In the genomic region with DNA sequence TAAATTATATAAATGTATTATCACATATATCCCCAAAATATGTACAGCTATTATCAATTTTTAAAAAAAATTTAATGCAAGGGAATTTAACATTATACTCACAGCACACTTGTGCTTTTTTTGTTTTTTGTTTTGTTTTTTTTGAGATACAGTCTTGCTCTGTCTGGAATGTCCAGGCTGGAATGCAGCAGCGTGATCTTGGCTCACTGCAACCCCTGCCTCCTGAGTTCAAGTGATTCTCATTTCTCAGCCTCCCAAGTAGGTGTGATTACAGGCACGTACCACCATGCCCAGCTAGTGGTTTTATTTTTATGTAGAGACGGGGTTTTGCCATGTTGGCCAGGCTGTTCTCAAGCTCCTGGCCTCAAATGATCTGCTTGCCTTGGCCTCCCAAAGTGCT, we compare ENCODE assay signal across 23 cellular contexts. TPM values are rescaled to one million over a fixed set of nuclear protein-coding genes. Genes with fewer than 3 reads are reported as not detected.
DNase-seq lines count a peak whose midpoint lies in the region; ATAC-seq, FAIRE-seq and TF ChIP-seq lines count a peak whose summit lies in the region.
"Had no signal": no experiment of that assay in that cellular context is flagged by ENCODE, and none has a peak within 500 bp of the region (broad histone marks: within the 10 kb centered on the region; RNA-seq: fewer than 3 reads in every experiment).

No MANE protein-coding gene starts in this region.

- no peak overlapping the region for H3K14ac ChIP-seq in trophoblast cell (ENCODE audit: low read length)

- no peak overlapping the region for H3K9ac ChIP-seq in trophoblast cell (ENCODE audit: low read length)
- H3K9ac ChIP-seq: BLaER1 treated with 17β-estradiol and CSF1 and Interleukin-3, amounts not matched to agents 10 nM and 100 nM had no signal

- intact Hi-C loops in activated CD4-positive, alpha-beta memory T cell treated with anti-CD3 and anti-CD28 coated beads for 36 hours (cut with micrococcal nuclease), result no loop called here

- FAIRE-seq in G401.6 (lab: Jason Lieb, UNC), result peak; percentile 58
- peak; percentile 5 for FAIRE-seq in islet of Langerhans (lab: Jason Lieb, UNC)
- FAIRE-seq: GM12892, H54 had no signal

- H3K36me3 ChIP-seq in brain microvascular endothelial cell (replicated peaks) (no peaks in the 10 kb centered on the region), trophoblast cell (ENCODE audit: control insufficient read depth in 1 of 2, insufficient read depth in 2 of 2, low read length in 2 of 2) (no peaks in the 10 kb centered on the region)
- H3K36me3 ChIP-seq: BE2C; BLaER1 treated with 17β-estradiol and CSF1 and Interleukin-3, amounts not matched to agents 10 nM and 100 nM; HAP-1 had no signal

- H3K27me3 Mint-ChIP-seq in activated CD4-positive, alpha-beta memory T cell treated with anti-CD3 and anti-CD28 coated beads for 36 hours, result no peaks in the 10 kb centered on the region
- H3K27me3 Mint-ChIP-seq: CD4-positive, alpha-beta T cell had no signal

- H3K36me3 Mint-ChIP-seq in activated CD4-positive, alpha-beta memory T cell treated with anti-CD3 and anti-CD28 coated beads for 36 hours, result no peaks in the 10 kb centered on the region
- H3K36me3 Mint-ChIP-seq: CD14-positive monocyte; CD8-positive, alpha-beta memory T cell had no signal

- H3K23ac ChIP-seq in trophoblast cell (ENCODE audit: low read length), result no peak overlapping the region

- no peak for TF ChIP-seq CTCF in brain microvascular endothelial cell (IDR thresholded peaks at IDR 0.05; ENCODE audit: low read depth, low read length, missing control alignments)

- H2BK120ac ChIP-seq in trophoblast cell (ENCODE audit: insufficient read depth, low read length, poor library complexity), result no peak overlapping the region

- no peak overlapping the region for H4K12ac ChIP-seq in trophoblast cell (ENCODE audit: low read depth, low read length)

- no peak overlapping the region for H3K18ac ChIP-seq in trophoblast cell (ENCODE audit: low read length)

- H3K4me3 ChIP-seq in brain microvascular endothelial cell (ENCODE audit: low read depth, low read length) (no peak overlapping the region), trophoblast cell (ENCODE audit: low read depth, low read length) (no peak overlapping the region)
- H3K4me3 ChIP-seq: A549; BLaER1 treated with 17β-estradiol and CSF1 and Interleukin-3, amounts not matched to agents 10 nM and 100 nM; HAP-1 had no signal

- no peaks in the 10 kb centered on the region for H3K27me3 ChIP-seq in brain microvascular endothelial cell (replicated peaks)
- no peaks in the 10 kb centered on the region for H3K27me3 ChIP-seq in trophoblast cell (ENCODE audit: insufficient read depth, low read length)
- H3K27me3 ChIP-seq: BE2C; BLaER1 treated with 17β-estradiol and CSF1 and Interleukin-3, amounts not matched to agents 10 nM and 100 nM had no signal

- in situ Hi-C loops in brain microvascular endothelial cell (cut with HindIII; ENCODE audit: low pct_ligation_motif_present, low sequenced_read_pairs), result no loop called here

- DNase-seq in brain microvascular endothelial cell (peak; percentile 40), trophoblast cell (peak; percentile 41 to 60)
- no peak for DNase-seq in activated CD4-positive, alpha-beta memory T cell treated with anti-CD3 and anti-CD28 coated beads for 36 hours
- DNase-seq in stimulated activated CD4-positive, alpha-beta T cell treated with anti-CD3 and anti-CD28 coated beads, Interleukin-4, amount 100 ng/mL, for 1 hour, result no peak
- DNase-seq: 8988T; ACHN; AML-193; BE2C; CD4-positive, alpha-beta T cell; CD8-positive, alpha-beta memory T cell; DMS53; DMS79 treated with DMSO at 0.1 percent for 48 hours; GOT3; HFFc6 had no signal

- peaks cover 18% of the 10 kb centered on the region for H3K4me1 Mint-ChIP-seq in activated CD4-positive, alpha-beta memory T cell treated with anti-CD3 and anti-CD28 coated beads for 36 hours (ENCODE audit: low read depth)

- no peak overlapping the region for H4K91ac ChIP-seq in trophoblast cell (ENCODE audit: low read depth, low read length)

- H3K4me1 ChIP-seq in trophoblast cell (ENCODE audit: control insufficient read depth in 1 of 2, insufficient read depth in 2 of 2, low read length in 2 of 2), result peaks cover 2 to 8% of the 10 kb centered on the region in 2 experiments
- H3K4me1 ChIP-seq: BE2C had no signal

- no peak overlapping the region for H3K4me3 Mint-ChIP-seq in activated CD4-positive, alpha-beta memory T cell treated with anti-CD3 and anti-CD28 coated beads for 36 hours
- H3K4me3 Mint-ChIP-seq: CD14-positive monocyte; CD4-positive, alpha-beta T cell; HFFc6 had no signal

- H3K79me2 ChIP-seq in trophoblast cell (ENCODE audit: control insufficient read depth, insufficient read depth, low read length, poor library complexity), result no peaks in the 10 kb centered on the region

- H3K27ac ChIP-seq in brain microvascular endothelial cell (no peak overlapping the region), trophoblast cell (ENCODE audit: low read depth, low read length) (no peak overlapping the region)
- H3K27ac ChIP-seq: BLaER1 treated with 17β-estradiol and CSF1 and Interleukin-3, amounts not matched to agents 10 nM and 100 nM had no signal

- H3K79me1 ChIP-seq in trophoblast cell (ENCODE audit: low read length), result no peaks in the 10 kb centered on the region

- ATAC-seq in GM19324 (IDR thresholded peaks at IDR 0.05; ENCODE audit: low FRiP score, unreplicated experiment), result no peak
- ATAC-seq: A549 had no signal

- no peaks in the 10 kb centered on the region for H3K9me3 ChIP-seq in trophoblast cell (ENCODE audit: insufficient read depth, low read depth, low read length)
- H3K9me3 ChIP-seq: A549; BE2C; BLaER1 treated with 17β-estradiol and CSF1 and Interleukin-3, amounts not matched to agents 10 nM and 100 nM; HAP-1 had no signal

- CTCF ChIA-PET in activated CD4-positive, alpha-beta memory T cell treated with anti-CD3 and anti-CD28 coated beads for 36 hours (lab: Charles Lee), result no interaction called here

- no peak overlapping the region for H3K4me2 ChIP-seq in trophoblast cell (ENCODE audit: low read length)
- H3K4me2 ChIP-seq: A549; BLaER1 treated with 17β-estradiol and CSF1 and Interleukin-3, amounts not matched to agents 10 nM and 100 nM had no signal

- peaks cover 2% of the 10 kb centered on the region for H3K9me3 Mint-ChIP-seq in activated CD4-positive, alpha-beta memory T cell treated with anti-CD3 and anti-CD28 coated beads for 36 hours
- H3K9me3 Mint-ChIP-seq: CD14-positive monocyte; CD4-positive, alpha-beta T cell; HFFc6 had no signal

- H2BK12ac ChIP-seq in trophoblast cell (ENCODE audit: low read length), result no peak overlapping the region

- no peak overlapping the region for H2BK5ac ChIP-seq in trophoblast cell (ENCODE audit: low read depth, low read length, poor library complexity)

- POLR2A ChIA-PET in activated CD4-positive, alpha-beta memory T cell treated with anti-CD3 and anti-CD28 coated beads for 36 hours (lab: Charles Lee), result no interaction called here

- no peak overlapping the region for H2AK5ac ChIP-seq in trophoblast cell (ENCODE audit: low read length)

- no CpG with 5 or more reads among the region's 3 CpGs for WGBS in trophoblast cell (ENCODE audit: extremely low coverage, insufficient coverage, insufficient read length)

- H3K27ac Mint-ChIP-seq in activated CD4-positive, alpha-beta memory T cell treated with anti-CD3 and anti-CD28 coated beads for 36 hours, result no peak overlapping the region
- H3K27ac Mint-ChIP-seq: CD14-positive monocyte; CD4-positive, alpha-beta T cell; CD8-positive, alpha-beta memory T cell; HFFc6 had no signal

- no peak overlapping the region for H2AFZ ChIP-seq in trophoblast cell (ENCODE audit: insufficient read depth, low read length, poor library complexity)

- no peak overlapping the region for H3K4ac ChIP-seq in trophoblast cell (ENCODE audit: low read depth, low read length)

- H4K8ac ChIP-seq in trophoblast cell (ENCODE audit: low read depth, low read length), result no peak overlapping the region

RNA-seq across cellular contexts. Expression of gene GLIS3, which starts 58.3 kb away (rescaled TPM):
- 6.1 and 6.3 TPM in 2 replicates for polyA plus RNA-seq in trophoblast cell (2013)
- total RNA-seq in activated CD4-positive, alpha-beta memory T cell treated with anti-CD3 and anti-CD28 coated beads for 36 hours, result under 1 TPM; 0.33 to 0.73 TPM
- polyA plus RNA-seq: CD14-positive monocyte had no signal

Comparison
In these comparisons a context has a peak if more than half of its experiments do, and no peak if none do; other contexts are left out.
1. DNase-seq: peak in brain microvascular endothelial cell (single experiment) and trophoblast cell (2 of 2); none in activated CD4-positive, alpha-beta memory T cell treated with anti-CD3 and anti-CD28 coated beads for 36 hours (single experiment) and stimulated activated CD4-positive, alpha-beta T cell treated with anti-CD3 and anti-CD28 coated beads, Interleukin-4, amount 100 ng/mL, for 1 hour (single experiment).